Comparison of ENCODE assay signal across 21 cellular contexts in genomic region chr6:158754738-158755137, GRCh38.
DNase-seq lines count a peak whose midpoint lies in the region; ATAC-seq and TF ChIP-seq lines count a peak whose summit lies in the region.
"Had no signal": no experiment of that assay in that cellular context is flagged by ENCODE, and none has a peak within 500 bp of the region (broad histone marks: within the 10 kb centered on the region; RNA-seq: fewer than 3 reads in every experiment).

No MANE protein-coding gene starts in this region.

- POLR2A ChIA-PET in HEK293 (lab: Yijun Ruan, JAX), result no interaction called here

- H3K4me1 ChIP-seq in BE2C, result peaks cover 37% of the 10 kb centered on the region
- H3K4me1 ChIP-seq in HEK293 (ENCODE audit: control insufficient read depth, insufficient read depth, low read length), result peaks cover 4% of the 10 kb centered on the region; the same call in 1 of the 2 replicates
- H3K4me1 ChIP-seq: uterus had no signal

- H3K4me3 ChIP-seq in BE2C (ENCODE audit: low read depth, low read length), result no peak overlapping the region
- no peak overlapping the region for H3K4me3 ChIP-seq in HEK293 (ENCODE audit: low read depth, low read length)
- H3K4me3 ChIP-seq: body of pancreas, uterus had no signal

- CTCF ChIA-PET in HEK293 (lab: Yijun Ruan, JAX), result interaction anchor here (2.0 kb wide), 1 partner anchor 48 kb away, joined by 5 read pairs; no protein-coding TSS in a partner anchor

- H3K27me3 ChIP-seq in BE2C, result no peaks in the 10 kb centered on the region
- H3K27me3 ChIP-seq: body of pancreas, uterus had no signal

- H3K9me3 ChIP-seq in BE2C (no peaks in the 10 kb centered on the region), HEK293 (ENCODE audit: control insufficient read depth, insufficient read depth, low read depth, low read length) (no peaks in the 10 kb centered on the region)
- H3K9me3 ChIP-seq: body of pancreas, uterus had no signal

- intact Hi-C loops in left colon (cut with DNase I, micrococcal nuclease), result no loop called here

- DNase-seq in BE2C (peak; percentile 89), NCI-H748 treated with DMSO at 0.1 percent for 48 hours (lab: John Stamatoyannopoulos, UW) (peak; percentile 2), left colon (no peak), amniotic stem cell (lab: John Stamatoyannopoulos, UW) (no peak), midbrain (lab: John Stamatoyannopoulos, UW) (no peak)
- DNase-seq: activated CD4-positive, alpha-beta T cell treated with anti-CD3 and anti-CD28 coated beads, Interleukin-2, amount 10 ng/mL, durations not matched to agents 7 days and 5 days; activated CD8-positive, alpha-beta memory T cell treated with anti-CD3 and anti-CD28 coated beads, Interleukin-2, amount 10 ng/mL, durations not matched to agents 7 days and 5 days; body of pancreas; C1 segment of cervical spinal cord; effector CD4-positive, alpha-beta T cell; EL; erythroblast; H9; mesenchymal stem cell; NCI-H526; small intestine; uterus had no signal

- TF ChIP-seq CTCF in BE2C (IDR thresholded peaks at IDR 0.05; ENCODE audit: low read depth, low read length), result no peak
- TF ChIP-seq CTCF in HEK293 (tag by site-specific recombination; IDR thresholded peaks at IDR 0.05), result no peak

- ATAC-seq in left colon (peak; percentile 13), HG03025 (IDR thresholded peaks at IDR 0.05; ENCODE audit: low FRiP score, unreplicated experiment) (no peak)
- ATAC-seq: activated CD8-positive, alpha-beta memory T cell treated with anti-CD3 and anti-CD28 coated beads, Interleukin-2, amount 10 ng/mL, durations not matched to agents 7 days and 5 days; body of pancreas; left lobe of liver had no signal

- H3K36me3 ChIP-seq in BE2C (no peaks in the 10 kb centered on the region), HEK293 (ENCODE audit: control insufficient read depth in 2 of 2, insufficient read depth in 1 of 2, low read length in 2 of 2) (no peaks in the 10 kb centered on the region)
- H3K36me3 ChIP-seq: uterus had no signal

- H3K27ac ChIP-seq in HEK293 (ENCODE audit: extremely low read depth, low read depth, low read length), result no peak overlapping the region
- H3K27ac ChIP-seq: body of pancreas, uterus, VCaP had no signal

TF ChIP-seq in HEK293, 187 proteins besides CTCF, POLR2A, EP300 and RAD21:
- TF ChIP-seq ZNF677 (tag by site-specific recombination; IDR thresholded peaks at IDR 0.05) (no peak), ZFHX2 (tag by site-specific recombination; conservative IDR thresholded peaks at IDR 0.05) (peak; percentile 37; the same call in 1 of the 2 replicates), ZNF121 (tag by site-specific recombination; IDR thresholded peaks at IDR 0.05) (no peak), EGR2 (tag by site-specific recombination; IDR thresholded peaks at IDR 0.05; ENCODE audit: low read depth) (peak; percentile 34)

Comparison
In these comparisons a context has a peak if more than half of its experiments do, and no peak if none do; other contexts are left out.
1. DNase-seq: peak in BE2C (single experiment) and NCI-H748 treated with DMSO at 0.1 percent for 48 hours (single experiment); none in left colon (0 of 2), amniotic stem cell (single experiment) and midbrain (single experiment).